ENCODE assay signal across 17 cellular contexts in genomic region chr1:153238536-153238935, GRCh38. TPM values are rescaled to one million over a fixed set of nuclear protein-coding genes. Genes with fewer than 3 reads are reported as not detected.
DNase-seq lines count a peak whose midpoint lies in the region; ATAC-seq and TF ChIP-seq lines count a peak whose summit lies in the region.
"Had no signal": no experiment of that assay in that cellular context is flagged by ENCODE, and none has a peak within 500 bp of the region (broad histone marks: within the 10 kb centered on the region; RNA-seq: fewer than 3 reads in every experiment).

No MANE protein-coding gene starts in this region.

- peak; percentile 28 for TF ChIP-seq CTCF in BE2C (IDR thresholded peaks at IDR 0.05; ENCODE audit: low read depth, low read length)
- TF ChIP-seq CTCF in GM12874 (IDR thresholded peaks at IDR 0.05; ENCODE audit: insufficient read depth, low read depth, low read length): peak; percentile 36
- peak; percentile 20 for TF ChIP-seq CTCF in RWPE2 (IDR thresholded peaks at IDR 0.05; ENCODE audit: poor library complexity, severe bottlenecking)
- TF ChIP-seq CTCF in kidney epithelial cell (IDR thresholded peaks at IDR 0.05; ENCODE audit: insufficient read depth, low read length, poor library complexity, severe bottlenecking): peak; percentile 3

- no peak for DNase-seq in BE2C
- DNase-seq in RWPE2 (ENCODE audit: low spot score): no peak
- no peak for DNase-seq in kidney epithelial cell (ENCODE audit: low read depth)
- no peak for DNase-seq in HuH-7 (ENCODE audit: low spot score)
- no peak for DNase-seq in DMS114 treated with DMSO at 0.1 percent for 48 hours (lab: John Stamatoyannopoulos, UW; ENCODE audit: unreplicated experiment)
- DNase-seq: body of pancreas; C1 segment of cervical spinal cord; effector memory CD4-positive, alpha-beta T cell; glutamatergic neuron; NCI-H446; nephron progenitor cell had no signal

- H3K4me3 ChIP-seq in BE2C (ENCODE audit: low read depth, low read length) (no peak overlapping the region), RWPE2 (ENCODE audit: severe bottlenecking) (no peak overlapping the region), kidney epithelial cell (ENCODE audit: low read depth, low read length) (no peak overlapping the region)
- H3K4me3 ChIP-seq: body of pancreas had no signal

- ATAC-seq in RWPE2 (ENCODE audit: low read depth): no peak; the same call in 2 of the 3 replicates
- no peak for ATAC-seq in HG03280 (IDR thresholded peaks at IDR 0.05; ENCODE audit: unreplicated experiment)
- ATAC-seq in GM21576 (IDR thresholded peaks at IDR 0.05; ENCODE audit: unreplicated experiment): no peak
- ATAC-seq: body of pancreas, Right ventricle myocardium inferior had no signal

- H3K4me1 ChIP-seq in BE2C (no peaks in the 10 kb centered on the region), RWPE2 (ENCODE audit: insufficient read depth, poor library complexity, severe bottlenecking) (no peaks in the 10 kb centered on the region)
- H3K4me1 ChIP-seq: body of pancreas had no signal

- H3K9me3 ChIP-seq in BE2C (no peaks in the 10 kb centered on the region), RWPE2 (ENCODE audit: severe bottlenecking) (no peaks in the 10 kb centered on the region)
- H3K9me3 ChIP-seq: body of pancreas had no signal

- no peak overlapping the region for H3K27ac ChIP-seq in RWPE2 (ENCODE audit: poor library complexity, severe bottlenecking)
- H3K27ac ChIP-seq: body of pancreas, HL-60 had no signal

- no peaks in the 10 kb centered on the region; the same call in 1 of the 2 replicates for H3K27me3 ChIP-seq in BE2C
- no peaks in the 10 kb centered on the region for H3K27me3 ChIP-seq in RWPE2 (ENCODE audit: insufficient read depth, poor library complexity, severe bottlenecking)
- H3K27me3 ChIP-seq in kidney epithelial cell (ENCODE audit: control insufficient read depth, insufficient read depth, low read length): no peaks in the 10 kb centered on the region
- H3K27me3 ChIP-seq: body of pancreas had no signal

- no peaks in the 10 kb centered on the region for H3K36me3 ChIP-seq in BE2C
- H3K36me3 ChIP-seq in RWPE2 (ENCODE audit: low read depth): no peaks in the 10 kb centered on the region
- H3K36me3 ChIP-seq in kidney epithelial cell (ENCODE audit: control insufficient read depth, insufficient read depth, low read length): no peaks in the 10 kb centered on the region

RNA-seq across cellular contexts. Expression of gene LORICRIN, which starts 21.0 kb away (rescaled TPM):
- not detected for polyA plus RNA-seq in BE2C (2012; ENCODE audit: insufficient read depth, insufficient read length, low read depth)
- not detected in 2 replicates for total RNA-seq in kidney epithelial cell
- total RNA-seq: activated CD8-positive, alpha-beta memory T cell treated with anti-CD3 and anti-CD28 coated beads for 36 hours; body of pancreas; Right ventricle myocardium inferior had no signal

RNA-seq across cellular contexts. Expression of gene PRR9, which starts 21.2 kb away (rescaled TPM):
- not detected for polyA plus RNA-seq in BE2C (2012; ENCODE audit: insufficient read depth, insufficient read length, low read depth)
- not detected in 2 replicates for total RNA-seq in kidney epithelial cell
- total RNA-seq: activated CD8-positive, alpha-beta memory T cell treated with anti-CD3 and anti-CD28 coated beads for 36 hours; body of pancreas; Right ventricle myocardium inferior had no signal

RNA-seq across cellular contexts. Expression of gene LELP1, which starts 35.3 kb away (rescaled TPM):
- not detected for polyA plus RNA-seq in BE2C (2012; ENCODE audit: insufficient read depth, insufficient read length, low read depth)
- total RNA-seq in kidney epithelial cell: not detected in 2 replicates
- total RNA-seq: activated CD8-positive, alpha-beta memory T cell treated with anti-CD3 and anti-CD28 coated beads for 36 hours; body of pancreas; Right ventricle myocardium inferior had no signal
